In genomic region chr17:17538417-17539391, GRCh38 we compare ENCODE assay signal across 12 cellular contexts. TPM values are rescaled to one million over a fixed set of nuclear protein-coding genes. Genes with fewer than 3 reads are reported as not detected.
DNase-seq lines count a peak whose midpoint lies in the region; ATAC-seq and TF ChIP-seq lines count a peak whose summit lies in the region.
"Had no signal": no experiment of that assay in that cellular context is flagged by ENCODE, and none has a peak within 500 bp of the region (broad histone marks: within the 10 kb centered on the region; RNA-seq: fewer than 3 reads in every experiment).

No MANE protein-coding gene starts in this region.

- no peaks in the 10 kb centered on the region for H3K4me1 Mint-ChIP-seq in activated CD4-positive, alpha-beta memory T cell treated with anti-CD3 and anti-CD28 coated beads, Interleukin-2, amount 10 ng/mL, durations not matched to agents 7 days and 5 days

- peaks cover 33% of the 10 kb centered on the region for H3K4me1 ChIP-seq in A673 (ENCODE audit: insufficient read depth, low read length, poor library complexity, severe bottlenecking)
- peaks cover 4 to 8% of the 10 kb centered on the region in 2 donors for H3K4me1 ChIP-seq in left lung
- H3K4me1 ChIP-seq in testis = peaks cover 55% of the 10 kb centered on the region

- H3K36me3 ChIP-seq in A673 (ENCODE audit: insufficient read depth, low read length, poor library complexity, severe bottlenecking) = no peaks in the 10 kb centered on the region
- no peaks in the 10 kb centered on the region for H3K36me3 ChIP-seq in left lung
- no peaks in the 10 kb centered on the region for H3K36me3 ChIP-seq in testis (ENCODE audit: low read depth, missing control alignments)

- CTCF ChIA-PET in A673 (lab: Charles Lee) = interaction anchor here (0.7 kb wide), 1 partner anchor 42 kb away, joined by 3 read pairs; no protein-coding TSS in a partner anchor
- CTCF ChIA-PET in activated CD4-positive, alpha-beta memory T cell treated with anti-CD3 and anti-CD28 coated beads, Interleukin-2, amount 10 ng/mL, durations not matched to agents 7 days and 5 days (lab: Charles Lee) = interaction anchor here (1.8 kb wide), 1 partner anchor 42 kb away, joined by 6 read pairs; the partner anchor contains the start of gene RASD1

- no peaks in the 10 kb centered on the region for H3K27me3 Mint-ChIP-seq in activated CD4-positive, alpha-beta memory T cell treated with anti-CD3 and anti-CD28 coated beads, Interleukin-2, amount 10 ng/mL, durations not matched to agents 7 days and 5 days
- H3K27me3 Mint-ChIP-seq: CD4-positive, CD25-positive, alpha-beta regulatory T cell; stimulated activated naive CD8-positive, alpha-beta T cell treated with anti-CD3 and anti-CD28 coated beads, Interleukin-15, Interleukin-2, amounts not matched to agents 100 ng/mL and 50 ng/mL, for 24 hours had no signal

- H3K4me3 ChIP-seq in A673 (ENCODE audit: low read depth, low read length, poor library complexity, severe bottlenecking) (no peak overlapping the region), left lung (no peak overlapping the region), testis (no peak overlapping the region)
- H3K4me3 ChIP-seq: GM23248 had no signal

- BruUV-seq in A673 (replicated peaks; lab: Mats Ljungman, UMichigan) = no TSS peak

- TF ChIP-seq POLR2A in testis (IDR thresholded peaks at IDR 0.05) = no peak

- POLR2A ChIA-PET in A673 (lab: Charles Lee; ENCODE audit: low non-redundant PET) = no interaction called here
- POLR2A ChIA-PET in activated CD4-positive, alpha-beta memory T cell treated with anti-CD3 and anti-CD28 coated beads, Interleukin-2, amount 10 ng/mL, durations not matched to agents 7 days and 5 days (lab: Charles Lee) = no interaction called here

- TF ChIP-seq CTCF in A673 (conservative IDR thresholded peaks at IDR 0.05; ENCODE audit: low read depth, low read length) = no peak
- no peak for TF ChIP-seq CTCF in left lung (IDR thresholded peaks at IDR 0.05)
- no peak for TF ChIP-seq CTCF in testis (IDR thresholded peaks at IDR 0.05)

- H3K27ac Mint-ChIP-seq in activated CD4-positive, alpha-beta memory T cell treated with anti-CD3 and anti-CD28 coated beads, Interleukin-2, amount 10 ng/mL, durations not matched to agents 7 days and 5 days = no peak overlapping the region
- H3K27ac Mint-ChIP-seq: CD4-positive, CD25-positive, alpha-beta regulatory T cell; stimulated activated naive CD8-positive, alpha-beta T cell treated with anti-CD3 and anti-CD28 coated beads, Interleukin-15, Interleukin-2, amounts not matched to agents 100 ng/mL and 50 ng/mL, for 24 hours had no signal

- no peaks in the 10 kb centered on the region for H3K9me3 Mint-ChIP-seq in activated CD4-positive, alpha-beta memory T cell treated with anti-CD3 and anti-CD28 coated beads, Interleukin-2, amount 10 ng/mL, durations not matched to agents 7 days and 5 days
- H3K9me3 Mint-ChIP-seq: CD4-positive, CD25-positive, alpha-beta regulatory T cell; stimulated activated naive CD8-positive, alpha-beta T cell treated with anti-CD3 and anti-CD28 coated beads, Interleukin-15, Interleukin-2, amounts not matched to agents 100 ng/mL and 50 ng/mL, for 24 hours had no signal

- H3K9me3 ChIP-seq in A673 (ENCODE audit: low read depth, low read length, poor library complexity, severe bottlenecking) (no peaks in the 10 kb centered on the region), left lung (no peaks in the 10 kb centered on the region), testis (no peaks in the 10 kb centered on the region)

- WGBS in testis, 2 donors = 59 to 71% methylated on average over 10 of the region's 10 CpGs

- H3K27ac ChIP-seq in A673 (ENCODE audit: low read depth, low read length, poor library complexity, severe bottlenecking) (peak overlapping the region; percentile 27), left lung (peak overlapping the region in 1 of 2 donors; percentile 73), testis (peak overlapping the region in 1 of 2 donors; percentile 36)
- H3K27ac ChIP-seq: GM23248 had no signal

- H3K27me3 ChIP-seq in A673 (replicated peaks; ENCODE audit: insufficient read depth, low read depth, low read length, poor library complexity) = no peaks in the 10 kb centered on the region
- H3K27me3 ChIP-seq in left lung = no peaks in the 10 kb centered on the region
- no peaks in the 10 kb centered on the region for H3K27me3 ChIP-seq in testis

- intact Hi-C loops in A673 (cut with micrococcal nuclease; ENCODE audit: unreplicated experiment) (no loop called here), left lung (cut with DNase I) (no loop called here), testis (cut with DNase I; ENCODE audit: low total_unique reads) (no loop called here)

- DNase-seq in A673 (ENCODE audit: low spot score) (no peak), NCI-H1092 (lab: John Stamatoyannopoulos, UW) (peak; percentile 88), SHP77 treated with DMSO at 0.1 percent for 48 hours (lab: John Stamatoyannopoulos, UW) (peak; percentile 100), left lung (peak in 1 of 2 donors; percentile 61), testis (no peak), mesenteric fat pad (ENCODE audit: low spot score) (no peak)
- DNase-seq in activated CD4-positive, alpha-beta memory T cell treated with anti-CD3 and anti-CD28 coated beads, Interleukin-2, amount 10 ng/mL, durations not matched to agents 7 days and 5 days = no peak
- DNase-seq: activated gamma-delta T cell; CD4-positive, CD25-positive, alpha-beta regulatory T cell; GM23248 had no signal

- no peaks in the 10 kb centered on the region for H3K36me3 Mint-ChIP-seq in activated CD4-positive, alpha-beta memory T cell treated with anti-CD3 and anti-CD28 coated beads, Interleukin-2, amount 10 ng/mL, durations not matched to agents 7 days and 5 days (ENCODE audit: low read depth)
- H3K36me3 Mint-ChIP-seq: CD4-positive, CD25-positive, alpha-beta regulatory T cell had no signal

- H3K4me3 Mint-ChIP-seq in activated CD4-positive, alpha-beta memory T cell treated with anti-CD3 and anti-CD28 coated beads, Interleukin-2, amount 10 ng/mL, durations not matched to agents 7 days and 5 days = no peak overlapping the region
- H3K4me3 Mint-ChIP-seq: CD4-positive, CD25-positive, alpha-beta regulatory T cell; stimulated activated naive CD8-positive, alpha-beta T cell treated with anti-CD3 and anti-CD28 coated beads, Interleukin-15, Interleukin-2, amounts not matched to agents 100 ng/mL and 50 ng/mL, for 24 hours had no signal

- peak; percentile 76 for ATAC-seq in left lung
- ATAC-seq in GM21576 (IDR thresholded peaks at IDR 0.05; ENCODE audit: unreplicated experiment) = no peak

RNA-seq across cellular contexts. Expression of gene RASD1, which starts 42.5 kb away (rescaled TPM):
- 0.21 and 0.24 TPM in 2 replicates for total RNA-seq in A673 (2021)
- total RNA-seq in left lung = 10 to 100 TPM; 11.2 to 14.2 TPM
- 100 to 1,000 TPM in 1 of 2 donors, 10 to 100 TPM in 1; 99.7 to 129 TPM for total RNA-seq in testis
- 50.1 TPM for polyA plus RNA-seq in testis (ENCODE audit: insufficient read depth, low read depth, low replicate concordance)
- 254 TPM for total RNA-seq in mesenteric fat pad
- 1 to 10 TPM; 1.5 to 2.0 TPM for total RNA-seq in activated CD4-positive, alpha-beta memory T cell treated with anti-CD3 and anti-CD28 coated beads, Interleukin-2, amount 10 ng/mL, durations not matched to agents 7 days and 5 days

RNA-seq across cellular contexts. Expression of gene PEMT, which starts 52.8 kb away (rescaled TPM):
- total RNA-seq in A673 (2021) (39.8 and 43.1 TPM in 2 replicates), left lung (10 to 100 TPM; 25.2 to 38.7 TPM), testis (100 to 1,000 TPM in 1 of 2 donors, 10 to 100 TPM in 1; 83.1 to 120 TPM), mesenteric fat pad (151 TPM)
- 66.0 TPM for polyA plus RNA-seq in testis (ENCODE audit: insufficient read depth, low read depth, low replicate concordance)
- 10 to 100 TPM; 17.2 to 22.0 TPM for total RNA-seq in activated CD4-positive, alpha-beta memory T cell treated with anti-CD3 and anti-CD28 coated beads, Interleukin-2, amount 10 ng/mL, durations not matched to agents 7 days and 5 days

Comparison
In these comparisons a context has a peak if more than half of its experiments do, and no peak if none do; other contexts are left out.
1. DNase-seq: peak in NCI-H1092 (single experiment) and SHP77 treated with DMSO at 0.1 percent for 48 hours (single experiment); none in A673 (single experiment), testis (single experiment), mesenteric fat pad (single experiment) and activated CD4-positive, alpha-beta memory T cell treated with anti-CD3 and anti-CD28 coated beads, Interleukin-2, amount 10 ng/mL, durations not matched to agents 7 days and 5 days (single experiment).
2. RNA of gene RASD1, which starts 42.5 kb away (total RNA-seq): 254 TPM in mesenteric fat pad (single experiment) and 99.7 to 129 TPM in testis; 11.2 to 14.2 TPM in left lung, 1.5 to 2.0 TPM in activated CD4-positive, alpha-beta memory T cell treated with anti-CD3 and anti-CD28 coated beads, Interleukin-2, amount 10 ng/mL, durations not matched to agents 7 days and 5 days and 0.21 to 0.24 TPM in A673; every median in the first group is over 4 times any median in the second.